1 cellular context compared by ENCODE assay signal in genomic region chr12:45712319-45712718, GRCh38.
A peak's percentile ranks its signal among the peaks of the same experiment; 100 is the strongest.
TF ChIP-seq lines count a peak whose summit lies in the region.

No MANE protein-coding gene starts in this region.

TF ChIP-seq in GM12878, 131 proteins besides CTCF, POLR2A, EP300 and RAD21:
- TF ChIP-seq SPI1 (IDR thresholded peaks at IDR 0.05; ENCODE audit: borderline replicate concordance, insufficient read depth, low read depth, low read length): peak; percentile 20; the same call in 1 of the 2 replicates
- no peak for TF ChIP-seq SP1 (IDR thresholded peaks at IDR 0.05; ENCODE audit: low read depth, low read length)
